In genomic region chr5:88665750-88666215, GRCh38 we compare ENCODE assay signal across 11 cellular contexts.
A peak's percentile ranks its signal among the peaks of the same experiment; 100 is the strongest.
DNase-seq lines count a peak whose midpoint lies in the region; ATAC-seq, FAIRE-seq and TF ChIP-seq lines count a peak whose summit lies in the region.
"Had no signal": no experiment of that assay in that cellular context is flagged by ENCODE, and none has a peak within 500 bp of the region (broad histone marks: within the 10 kb centered on the region; RNA-seq: fewer than 3 reads in every experiment).

No MANE protein-coding gene starts in this region.

- TF ChIP-seq CTCF in HEK293 (tag by site-specific recombination; IDR thresholded peaks at IDR 0.05) (no peak), chondrocyte (IDR thresholded peaks at IDR 0.05) (no peak), adrenal gland (IDR thresholded peaks at IDR 0.05) (no peak)

- DNase-seq in Ammon's horn (ENCODE audit: low spot score), result peak; percentile 84
- DNase-seq in activated CD8-positive, alpha-beta T cell treated with anti-CD3 and anti-CD28 coated beads, Interleukin-2, amount 10 ng/mL, durations not matched to agents 7 days and 5 days, result no peak
- DNase-seq in immature natural killer cell, result no peak
- DNase-seq in ureter (ENCODE audit: low spot score), result no peak
- no peak for DNase-seq in chondrocyte (ENCODE audit: low spot score)
- DNase-seq in GM19239 (ENCODE audit: insufficient read length, low spot score), result no peak
- no peak for DNase-seq in adrenal gland
- DNase-seq: H7, kidney had no signal

- TF ChIP-seq POLR2A in adrenal gland (IDR thresholded peaks at IDR 0.05), result no peak

- intact Hi-C loops in adrenal gland (cut with DNase I), result no loop called here

- POLR2A ChIA-PET in HEK293 (lab: Yijun Ruan, JAX), result interaction anchor here (1.8 to 2.0 kb wide), 2 partner anchors 10 to 15 kb away, joined by 3 to 9 read pairs; no protein-coding TSS in a partner anchor
- POLR2A ChIA-PET in activated CD8-positive, alpha-beta T cell treated with anti-CD3 and anti-CD28 coated beads, Interleukin-2, amount 10 ng/mL, durations not matched to agents 7 days and 5 days (lab: Charles Lee), result interaction anchor here (0.8 kb wide), 1 partner anchor 10 kb away, joined by 3 read pairs; no protein-coding TSS in a partner anchor

- H3K36me3 Mint-ChIP-seq in activated CD8-positive, alpha-beta T cell treated with anti-CD3 and anti-CD28 coated beads, Interleukin-2, amount 10 ng/mL, durations not matched to agents 7 days and 5 days (ENCODE audit: low read depth), result no peaks in the 10 kb centered on the region
- H3K36me3 Mint-ChIP-seq in immature natural killer cell (peaks cover 0 to 4% (median 0%) of the 10 kb centered on the region in 3 donors), chondrocyte (ENCODE audit: low read depth) (peaks cover 3% of the 10 kb centered on the region)

- no peaks in the 10 kb centered on the region for H3K9me3 Mint-ChIP-seq in activated CD8-positive, alpha-beta T cell treated with anti-CD3 and anti-CD28 coated beads, Interleukin-2, amount 10 ng/mL, durations not matched to agents 7 days and 5 days (ENCODE audit: insufficient read depth)
- H3K9me3 Mint-ChIP-seq in immature natural killer cell, result peaks cover 7 to 61% (median 17%) of the 10 kb centered on the region in 6 donors
- H3K9me3 Mint-ChIP-seq in chondrocyte (ENCODE audit: low read depth), result no peaks in the 10 kb centered on the region

- H3K4me1 Mint-ChIP-seq in activated CD8-positive, alpha-beta T cell treated with anti-CD3 and anti-CD28 coated beads, Interleukin-2, amount 10 ng/mL, durations not matched to agents 7 days and 5 days (ENCODE audit: low read depth), result peaks cover 36% of the 10 kb centered on the region
- H3K4me1 Mint-ChIP-seq in immature natural killer cell, result peaks cover 33 to 43% of the 10 kb centered on the region in 2 donors
- H3K4me1 Mint-ChIP-seq in chondrocyte (ENCODE audit: low read depth), result peaks cover 13% of the 10 kb centered on the region

- CTCF ChIA-PET in HEK293 (lab: Yijun Ruan, JAX), result interaction anchor here (0.6 to 2.0 kb wide), 3 partner anchors 17 to 371 kb away, joined by 3 to 6 read pairs (median 3); no protein-coding TSS in a partner anchor
- CTCF ChIA-PET in activated CD8-positive, alpha-beta T cell treated with anti-CD3 and anti-CD28 coated beads, Interleukin-2, amount 10 ng/mL, durations not matched to agents 7 days and 5 days (lab: Charles Lee), result interaction anchor here (1.1 to 3.1 kb wide), 3 partner anchors 10 to 25 kb away, joined by 4 to 25 read pairs (median 7); no protein-coding TSS in a partner anchor

- H3K27ac ChIP-seq in HEK293 (ENCODE audit: extremely low read depth, low read depth, low read length) (peak overlapping the region; percentile 47; the same call in 1 of the 2 replicates), adrenal gland (no peak overlapping the region)

- H3K27me3 Mint-ChIP-seq in activated CD8-positive, alpha-beta T cell treated with anti-CD3 and anti-CD28 coated beads, Interleukin-2, amount 10 ng/mL, durations not matched to agents 7 days and 5 days (ENCODE audit: low read depth), result peaks cover 80% of the 10 kb centered on the region
- H3K27me3 Mint-ChIP-seq in immature natural killer cell (ENCODE audit: low read depth in 3 of 3) (peaks cover 46 to 68% (median 48%) of the 10 kb centered on the region in 3 donors), chondrocyte (ENCODE audit: low read depth) (peaks cover 83% of the 10 kb centered on the region)

- 23 to 46% (median 30%) methylated on average over 17 of the region's 17 CpGs for WGBS in adrenal gland, 4 donors

- H3K9me3 ChIP-seq in HEK293 (ENCODE audit: control insufficient read depth, insufficient read depth, low read depth, low read length), result no peaks in the 10 kb centered on the region
- H3K9me3 ChIP-seq in adrenal gland (replicated peaks in 1 of 3), result no peaks in the 10 kb centered on the region

- H3K4me1 ChIP-seq in HEK293 (ENCODE audit: control insufficient read depth, insufficient read depth, low read length) (peaks cover 30% of the 10 kb centered on the region), adrenal gland (replicated peaks in 1 of 2) (peaks cover 0 to 14% of the 10 kb centered on the region in 2 donors)

- no peaks in the 10 kb centered on the region for H3K27me3 ChIP-seq in adrenal gland

- H3K4me3 ChIP-seq in HEK293 (ENCODE audit: low read depth, low read length) (no peak overlapping the region), adrenal gland (no peak overlapping the region)

- no peak for FAIRE-seq in GM19239 (lab: Jason Lieb, UNC)
- FAIRE-seq: endothelial cell of umbilical vein, kidney had no signal

- H3K27ac Mint-ChIP-seq in activated CD8-positive, alpha-beta T cell treated with anti-CD3 and anti-CD28 coated beads, Interleukin-2, amount 10 ng/mL, durations not matched to agents 7 days and 5 days, result peak overlapping the region; percentile 13
- H3K27ac Mint-ChIP-seq in immature natural killer cell (no peak overlapping the region), chondrocyte (ENCODE audit: unreplicated experiment) (no peak overlapping the region)

- H3K4me3 Mint-ChIP-seq in activated CD8-positive, alpha-beta T cell treated with anti-CD3 and anti-CD28 coated beads, Interleukin-2, amount 10 ng/mL, durations not matched to agents 7 days and 5 days, result peak overlapping the region; percentile 79
- H3K4me3 Mint-ChIP-seq in immature natural killer cell (peak overlapping the region; percentile 80 to 91 (median 83)), chondrocyte (ENCODE audit: unreplicated experiment) (no peak overlapping the region)

- ATAC-seq in activated CD8-positive, alpha-beta T cell treated with anti-CD3 and anti-CD28 coated beads, Interleukin-2, amount 10 ng/mL, durations not matched to agents 7 days and 5 days, result no peak

- H3K36me3 ChIP-seq in HEK293 (ENCODE audit: control insufficient read depth in 2 of 2, insufficient read depth in 1 of 2, low read length in 2 of 2), result no peaks in the 10 kb centered on the region
- H3K36me3 ChIP-seq in adrenal gland (replicated peaks in 1 of 2), result no peaks in the 10 kb centered on the region

TF ChIP-seq in HEK293, 187 proteins besides CTCF, POLR2A, EP300 and RAD21 (continues in another document):
- TF ChIP-seq ZNF26 (tag by site-specific recombination; IDR thresholded peaks at IDR 0.05) (no peak), ZNF19 (tag by site-specific recombination; IDR thresholded peaks at IDR 0.05; ENCODE audit: low read depth) (no peak), SP2 (tag by site-specific recombination; IDR thresholded peaks at IDR 0.05) (0 out of 2 replicates have a peak, but pooled peaks have one; percentile 6), KLF17 (tag by site-specific recombination; IDR thresholded peaks at IDR 0.05) (no peak), PATZ1 (tag by site-specific recombination; IDR thresholded peaks at IDR 0.05) (peak; percentile 31; the same call in 1 of the 2 replicates), ZNF366 (tag by site-specific recombination; conservative IDR thresholded peaks at IDR 0.05) (peak; percentile 52), ZFHX2 (tag by site-specific recombination; conservative IDR thresholded peaks at IDR 0.05) (peak; percentile 28; the same call in 1 of the 2 replicates), ZNF600 (tag by site-specific recombination; IDR thresholded peaks at IDR 0.05) (peak; percentile 59), ZEB2 (tag by site-specific recombination; IDR thresholded peaks at IDR 0.05) (0 out of 2 replicates have a peak, but pooled peaks have one; percentile 37), ZBTB6 (tag by site-specific recombination; IDR thresholded peaks at IDR 0.05) (peak; percentile 14; the same call in 1 of the 2 replicates)
